In the genomic region with DNA sequence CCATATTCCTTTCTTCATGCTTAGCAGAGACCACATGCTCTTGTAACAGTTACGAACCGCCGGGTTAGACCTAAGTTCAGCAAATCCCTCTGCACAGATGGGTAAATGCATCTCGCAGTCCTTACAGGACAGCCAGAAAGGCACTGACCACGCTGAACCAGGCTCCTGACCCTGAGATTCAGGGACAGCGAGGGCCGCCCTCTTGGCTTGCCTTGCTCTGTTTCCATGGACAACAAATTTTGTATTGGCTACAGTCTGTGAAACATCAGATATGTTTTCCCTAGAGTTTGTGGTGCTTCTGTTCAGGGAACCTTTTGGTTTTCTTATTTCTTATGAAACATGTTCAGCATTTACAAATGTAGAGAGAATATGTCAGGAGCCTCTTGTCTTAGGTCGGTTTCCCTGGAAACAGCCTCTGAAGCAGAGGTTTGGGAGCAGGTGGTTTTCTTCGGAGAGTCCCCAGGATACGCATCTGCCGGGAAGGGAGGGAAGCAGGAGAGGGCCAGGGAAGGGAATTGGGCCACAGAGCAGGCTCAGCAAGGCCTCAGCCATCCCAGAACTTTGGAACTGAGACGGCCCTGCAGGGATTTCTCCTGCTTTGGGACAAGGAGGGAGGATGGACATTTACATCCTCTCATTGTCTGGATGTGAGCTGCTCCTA, we compare ENCODE assay signal across 2 cellular contexts.
TF ChIP-seq lines count a peak whose summit lies in the region.

No MANE protein-coding gene starts in this region.

TF ChIP-seq in GM23338, 12 proteins besides CTCF, POLR2A, EP300 and RAD21 (continued from another document and continues in another):
- TF ChIP-seq, protein P1, sequence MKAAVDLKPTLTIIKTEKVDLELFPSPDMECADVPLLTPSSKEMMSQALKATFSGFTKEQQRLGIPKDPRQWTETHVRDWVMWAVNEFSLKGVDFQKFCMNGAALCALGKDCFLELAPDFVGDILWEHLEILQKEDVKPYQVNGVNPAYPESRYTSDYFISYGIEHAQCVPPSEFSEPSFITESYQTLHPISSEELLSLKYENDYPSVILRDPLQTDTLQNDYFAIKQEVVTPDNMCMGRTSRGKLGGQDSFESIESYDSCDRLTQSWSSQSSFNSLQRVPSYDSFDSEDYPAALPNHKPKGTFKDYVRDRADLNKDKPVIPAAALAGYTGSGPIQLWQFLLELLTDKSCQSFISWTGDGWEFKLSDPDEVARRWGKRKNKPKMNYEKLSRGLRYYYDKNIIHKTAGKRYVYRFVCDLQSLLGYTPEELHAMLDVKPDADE (IDR thresholded peaks at IDR 0.05): no peak
- TF ChIP-seq STAT1 (IDR thresholded peaks at IDR 0.05; ENCODE audit: unreplicated experiment) (no peak), ZNF114 (CRISPR knock-in tag; IDR thresholded peaks at IDR 0.05) (no peak), POLR2AphosphoS5 (IDR thresholded peaks at IDR 0.05; ENCODE audit: low read depth) (no peak), EZH2 (IDR thresholded peaks at IDR 0.05; ENCODE audit: low read depth, unreplicated experiment) (no peak), EZH2phosphoT487 (IDR thresholded peaks at IDR 0.05; ENCODE audit: unreplicated experiment) (no peak), REST (IDR thresholded peaks at IDR 0.05; ENCODE audit: unreplicated experiment) (no peak)
- TF ChIP-seq, protein P2, sequence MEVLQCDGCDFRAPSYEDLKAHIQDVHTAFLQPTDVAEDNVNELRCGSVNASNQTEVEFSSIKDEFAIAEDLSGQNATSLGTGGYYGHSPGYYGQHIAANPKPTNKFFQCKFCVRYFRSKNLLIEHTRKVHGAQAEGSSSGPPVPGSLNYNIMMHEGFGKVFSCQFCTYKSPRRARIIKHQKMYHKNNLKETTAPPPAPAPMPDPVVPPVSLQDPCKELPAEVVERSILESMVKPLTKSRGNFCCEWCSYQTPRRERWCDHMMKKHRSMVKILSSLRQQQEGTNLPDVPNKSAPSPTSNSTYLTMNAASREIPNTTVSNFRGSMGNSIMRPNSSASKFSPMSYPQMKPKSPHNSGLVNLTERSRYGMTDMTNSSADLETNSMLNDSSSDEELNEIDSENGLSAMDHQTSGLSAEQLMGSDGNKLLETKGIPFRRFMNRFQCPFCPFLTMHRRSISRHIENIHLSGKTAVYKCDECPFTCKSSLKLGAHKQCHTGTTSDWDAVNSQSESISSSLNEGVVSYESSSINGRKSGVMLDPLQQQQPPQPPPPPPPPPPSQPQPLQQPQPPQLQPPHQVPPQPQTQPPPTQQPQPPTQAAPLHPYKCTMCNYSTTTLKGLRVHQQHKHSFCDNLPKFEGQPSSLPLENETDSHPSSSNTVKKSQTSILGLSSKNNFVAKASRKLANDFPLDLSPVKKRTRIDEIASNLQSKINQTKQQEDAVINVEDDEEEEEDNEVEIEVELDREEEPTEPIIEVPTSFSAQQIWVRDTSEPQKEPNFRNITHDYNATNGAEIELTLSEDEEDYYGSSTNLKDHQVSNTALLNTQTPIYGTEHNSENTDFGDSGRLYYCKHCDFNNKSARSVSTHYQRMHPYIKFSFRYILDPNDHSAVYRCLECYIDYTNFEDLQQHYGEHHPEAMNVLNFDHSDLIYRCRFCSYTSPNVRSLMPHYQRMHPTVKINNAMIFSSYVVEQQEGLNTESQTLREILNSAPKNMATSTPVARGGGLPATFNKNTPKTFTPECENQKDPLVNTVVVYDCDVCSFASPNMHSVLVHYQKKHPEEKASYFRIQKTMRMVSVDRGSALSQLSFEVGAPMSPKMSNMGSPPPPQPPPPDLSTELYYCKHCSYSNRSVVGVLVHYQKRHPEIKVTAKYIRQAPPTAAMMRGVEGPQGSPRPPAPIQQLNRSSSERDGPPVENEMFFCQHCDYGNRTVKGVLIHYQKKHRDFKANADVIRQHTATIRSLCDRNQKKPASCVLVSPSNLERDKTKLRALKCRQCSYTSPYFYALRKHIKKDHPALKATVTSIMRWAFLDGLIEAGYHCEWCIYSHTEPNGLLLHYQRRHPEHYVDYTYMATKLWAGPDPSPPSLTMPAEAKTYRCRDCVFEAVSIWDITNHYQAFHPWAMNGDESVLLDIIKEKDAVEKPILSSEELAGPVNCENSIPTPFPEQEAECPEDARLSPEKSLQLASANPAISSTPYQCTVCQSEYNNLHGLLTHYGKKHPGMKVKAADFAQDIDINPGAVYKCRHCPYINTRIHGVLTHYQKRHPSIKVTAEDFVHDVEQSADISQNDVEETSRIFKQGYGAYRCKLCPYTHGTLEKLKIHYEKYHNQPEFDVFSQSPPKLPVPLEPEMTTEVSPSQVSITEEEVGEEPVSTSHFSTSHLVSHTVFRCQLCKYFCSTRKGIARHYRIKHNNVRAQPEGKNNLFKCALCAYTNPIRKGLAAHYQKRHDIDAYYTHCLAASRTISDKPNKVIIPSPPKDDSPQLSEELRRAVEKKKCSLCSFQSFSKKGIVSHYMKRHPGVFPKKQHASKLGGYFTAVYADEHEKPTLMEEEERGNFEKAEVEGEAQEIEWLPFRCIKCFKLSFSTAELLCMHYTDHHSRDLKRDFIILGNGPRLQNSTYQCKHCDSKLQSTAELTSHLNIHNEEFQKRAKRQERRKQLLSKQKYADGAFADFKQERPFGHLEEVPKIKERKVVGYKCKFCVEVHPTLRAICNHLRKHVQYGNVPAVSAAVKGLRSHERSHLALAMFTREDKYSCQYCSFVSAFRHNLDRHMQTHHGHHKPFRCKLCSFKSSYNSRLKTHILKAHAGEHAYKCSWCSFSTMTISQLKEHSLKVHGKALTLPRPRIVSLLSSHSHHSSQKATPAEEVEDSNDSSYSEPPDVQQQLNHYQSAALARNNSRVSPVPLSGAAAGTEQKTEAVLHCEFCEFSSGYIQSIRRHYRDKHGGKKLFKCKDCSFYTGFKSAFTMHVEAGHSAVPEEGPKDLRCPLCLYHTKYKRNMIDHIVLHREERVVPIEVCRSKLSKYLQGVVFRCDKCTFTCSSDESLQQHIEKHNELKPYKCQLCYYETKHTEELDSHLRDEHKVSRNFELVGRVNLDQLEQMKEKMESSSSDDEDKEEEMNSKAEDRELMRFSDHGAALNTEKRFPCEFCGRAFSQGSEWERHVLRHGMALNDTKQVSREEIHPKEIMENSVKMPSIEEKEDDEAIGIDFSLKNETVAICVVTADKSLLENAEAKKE (CRISPR knock-in tag; IDR thresholded peaks at IDR 0.05): no peak

TF ChIP-seq in SK-N-SH, 30 proteins besides CTCF, POLR2A, EP300 and RAD21 (continued from another document):
- TF ChIP-seq IRF3 (IDR thresholded peaks at IDR 0.05; ENCODE audit: low read depth, low read length): no peak
- no peak for TF ChIP-seq SIN3A (IDR thresholded peaks at IDR 0.05; ENCODE audit: borderline replicate concordance, low read depth, low read length)
- no peak for TF ChIP-seq RXRA (IDR thresholded peaks at IDR 0.05; ENCODE audit: borderline replicate concordance, low read depth)
- no peak for TF ChIP-seq REST (IDR thresholded peaks at IDR 0.05; ENCODE audit: low read depth, low read length)
- TF ChIP-seq RCOR1 (IDR thresholded peaks at IDR 0.05; ENCODE audit: low read length): no peak
- no peak for TF ChIP-seq USF1 (IDR thresholded peaks at IDR 0.05; ENCODE audit: borderline replicate concordance, low read depth)
- TF ChIP-seq MXI1 (IDR thresholded peaks at IDR 0.05; ENCODE audit: low read depth, low read length): no peak
- TF ChIP-seq TAF1 (IDR thresholded peaks at IDR 0.05; ENCODE audit: borderline replicate concordance, low read depth, low read length): no peak
- no peak for TF ChIP-seq TCF12 (IDR thresholded peaks at IDR 0.05)
- no peak for TF ChIP-seq FOXM1 (IDR thresholded peaks at IDR 0.05; ENCODE audit: low read depth)
- no peak for TF ChIP-seq YY1 (IDR thresholded peaks at IDR 0.05; ENCODE audit: low read depth)
- no peak for TF ChIP-seq EZH2phosphoT487 (IDR thresholded peaks at IDR 0.05; ENCODE audit: borderline replicate concordance, low read depth)
- no peak for TF ChIP-seq ELF1 (IDR thresholded peaks at IDR 0.05)
